Comparison of ENCODE assay signal across 21 cellular contexts in the genomic region with DNA sequence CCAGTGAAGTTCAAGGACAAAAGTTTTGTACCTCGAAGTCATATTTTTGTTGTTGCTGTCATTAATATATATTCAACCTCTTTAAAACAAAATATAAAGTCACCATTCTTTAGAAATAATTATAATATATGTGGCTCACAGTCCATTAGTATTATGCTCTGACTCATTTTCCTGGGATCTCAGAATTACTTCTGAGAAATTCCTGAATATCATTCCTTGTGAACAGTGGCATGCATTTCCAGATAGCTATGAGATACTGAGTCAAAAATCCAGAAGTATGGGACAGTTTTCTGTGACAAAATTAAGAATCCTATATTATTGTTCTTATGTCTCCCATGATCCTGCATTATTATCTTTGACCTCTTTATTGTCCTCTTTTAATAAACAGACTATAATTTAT. TPM values are rescaled to one million over a fixed set of nuclear protein-coding genes. Genes with fewer than 3 reads are reported as not detected.
DNase-seq lines count a peak whose midpoint lies in the region; ATAC-seq and FAIRE-seq lines count a peak whose summit lies in the region.
"Had no signal": no experiment of that assay in that cellular context is flagged by ENCODE, and none has a peak within 500 bp of the region (broad histone marks: within the 10 kb centered on the region; RNA-seq: fewer than 3 reads in every experiment).

No MANE protein-coding gene starts in this region.

- ATAC-seq in GM21423 (IDR thresholded peaks at IDR 0.05; ENCODE audit: unreplicated experiment) = no peak
- ATAC-seq: HepG2 had no signal

- no peaks in the 10 kb centered on the region for H3K36me3 ChIP-seq in small intestine (ENCODE audit: control insufficient read depth in 2 of 2, insufficient read depth in 2 of 2, low read length in 2 of 2)
- H3K36me3 ChIP-seq: BE2C had no signal

- H3K27ac ChIP-seq in small intestine (ENCODE audit: low read depth in 1 of 2, low read length in 1 of 2) = no peak overlapping the region
- H3K27ac ChIP-seq: PC-9, RWPE1 had no signal

- H3K27me3 ChIP-seq in small intestine (ENCODE audit: control insufficient read depth in 2 of 2, insufficient read depth in 2 of 2, low read length in 2 of 2) = no peaks in the 10 kb centered on the region
- H3K27me3 ChIP-seq: BE2C had no signal

- no peaks in the 10 kb centered on the region for H3K9me3 ChIP-seq in small intestine (ENCODE audit: control insufficient read depth, low read depth)
- H3K9me3 ChIP-seq: BE2C had no signal

- DNase-seq in EL = peak; percentile 30
- DNase-seq in amniotic epithelial cell (ENCODE audit: low read depth) = peak; percentile 9
- peak; percentile 18 for DNase-seq in fibroblast of peridontal ligament (ENCODE audit: extremely low read depth)
- peak; percentile 10 for DNase-seq in myocyte (ENCODE audit: low read depth)
- no peak for DNase-seq in T-helper 1 cell
- no peak for DNase-seq in small intestine
- DNase-seq in NCI-H748 (lab: John Stamatoyannopoulos, UW; ENCODE audit: unreplicated experiment) = no peak
- DNase-seq: BE2C; CD4-positive, CD25-positive, alpha-beta regulatory T cell; GOT3; NCI-H1417 treated with DMSO at 0.1 percent for 48 hours; NCI-H187 treated with DMSO at 0.1 percent for 48 hours; NCI-H2227 treated with DMSO at 0.1 percent for 48 hours; NCI-H524; PC-9 had no signal

- H3K4me1 ChIP-seq in small intestine (ENCODE audit: control insufficient read depth in 2 of 2, insufficient read depth in 1 of 2, low read depth in 1 of 2, low read length in 1 of 2) = no peaks in the 10 kb centered on the region
- H3K4me1 ChIP-seq: BE2C had no signal

- 69 to 70% (median 70%) methylated on average over 1 of the region's 1 CpG for WGBS in small intestine, 3 donors

- no peak for FAIRE-seq in small intestine (lab: Jason Lieb, UNC)
- FAIRE-seq: GM12892, GM18507, HepG2 had no signal

- H3K4me3 ChIP-seq in small intestine (ENCODE audit: low read depth in 1 of 2, low read length in 2 of 2) = no peak overlapping the region
- H3K4me3 ChIP-seq: PC-9 had no signal

RNA-seq across cellular contexts. Expression of a gene that starts 13.8 kb away (rescaled TPM):
- 0.10 TPM in 1 of 2 replicates, not detected in the other for total RNA-seq in myocyte
- polyA plus RNA-seq in myocyte (2012) = not detected
- not detected for polyA plus RNA-seq in small intestine
- total RNA-seq: CD4-positive, CD25-positive, alpha-beta regulatory T cell; HepG2; MCF 10A; PC-9 had no signal
- polyA plus RNA-seq: CD4-positive, CD25-positive, alpha-beta regulatory T cell; HepG2 had no signal

Comparison
In these comparisons a context has a peak if more than half of its experiments do, and no peak if none do; other contexts are left out.
1. DNase-seq: peak in EL (single experiment), amniotic epithelial cell (single experiment), fibroblast of peridontal ligament (single experiment) and myocyte (single experiment); none in T-helper 1 cell (0 of 5), small intestine (single experiment) and NCI-H748 (single experiment).